1 cellular context compared by ENCODE assay signal in genomic region chr2:189533274-189534035, GRCh38.
TF ChIP-seq lines count a peak whose summit lies in the region.

No MANE protein-coding gene starts in this region.

TF ChIP-seq in H1, 55 proteins besides CTCF, POLR2A, EP300 and RAD21:
- TF ChIP-seq ZNF274 (IDR thresholded peaks at IDR 0.05; ENCODE audit: borderline replicate concordance, extremely low read depth, low read length) = no peak
- TF ChIP-seq NANOG (IDR thresholded peaks at IDR 0.05; ENCODE audit: insufficient read depth, low read depth, low read length, poor library complexity, severe bottlenecking) = no peak
- no peak for TF ChIP-seq ATF3 (IDR thresholded peaks at IDR 0.05; ENCODE audit: insufficient read depth, low read depth, low read length)
- TF ChIP-seq BACH1 (IDR thresholded peaks at IDR 0.05; ENCODE audit: low read length) = no peak
- TF ChIP-seq EZH2 (IDR thresholded peaks at IDR 0.05; ENCODE audit: low read depth, low read length, severe bottlenecking) = no peak
- no peak for TF ChIP-seq USF2 (IDR thresholded peaks at IDR 0.05; ENCODE audit: low read length)
- TF ChIP-seq TCF12 (IDR thresholded peaks at IDR 0.05; ENCODE audit: low read depth, low read length) = no peak
- no peak for TF ChIP-seq NRF1 (IDR thresholded peaks at IDR 0.05; ENCODE audit: low read depth, low read length)
- no peak for TF ChIP-seq SIRT6 (IDR thresholded peaks at IDR 0.05; ENCODE audit: low read length)
- TF ChIP-seq EGR1 (IDR thresholded peaks at IDR 0.05; ENCODE audit: borderline replicate concordance, low read depth, low read length) = no peak
- no peak for TF ChIP-seq CBX5 (IDR thresholded peaks at IDR 0.05; ENCODE audit: low read depth, low read length)
- TF ChIP-seq RNF2 (IDR thresholded peaks at IDR 0.05; ENCODE audit: borderline replicate concordance, low read depth, low read length, missing control alignments, poor library complexity, severe bottlenecking) = no peak
- TF ChIP-seq CREB1 (IDR thresholded peaks at IDR 0.05) = no peak
- no peak for TF ChIP-seq SRF (IDR thresholded peaks at IDR 0.05; ENCODE audit: low read depth, low read length)
- TF ChIP-seq CTBP2 (IDR thresholded peaks at IDR 0.05; ENCODE audit: borderline replicate concordance, insufficient read depth, insufficient read length, low read length) = no peak
- no peak for TF ChIP-seq RXRA (IDR thresholded peaks at IDR 0.05; ENCODE audit: insufficient read depth, low read depth, low read length)
- TF ChIP-seq YY1 (IDR thresholded peaks at IDR 0.05; ENCODE audit: low read depth, low read length) = no peak
- no peak for TF ChIP-seq TEAD4 (IDR thresholded peaks at IDR 0.05; ENCODE audit: low read depth, low read length)
- no peak for TF ChIP-seq SP2 (IDR thresholded peaks at IDR 0.05; ENCODE audit: low read length)
